Comparison of ENCODE assay signal across 23 cellular contexts in the genomic region with DNA sequence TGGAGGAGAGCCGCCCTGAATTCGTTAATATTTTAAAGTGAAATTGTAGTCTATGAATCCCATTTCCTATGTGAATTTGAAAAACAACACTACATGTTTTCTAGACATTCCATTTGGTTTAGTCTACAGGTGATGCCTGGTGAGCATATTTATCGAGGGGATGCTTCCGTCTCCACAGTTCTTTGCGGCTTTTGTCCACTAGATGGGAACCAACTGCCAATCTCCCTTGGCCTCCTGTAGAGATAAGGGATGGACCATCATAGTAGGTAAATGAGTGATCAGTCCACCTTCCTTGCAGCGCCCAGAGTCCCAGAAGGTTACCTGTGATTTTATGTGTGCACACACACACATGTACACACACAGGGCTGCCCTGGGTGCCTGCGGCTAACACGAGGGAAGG.
DNase-seq lines count a peak whose midpoint lies in the region; ATAC-seq and TF ChIP-seq lines count a peak whose summit lies in the region.
"Had no signal": no experiment of that assay in that cellular context is flagged by ENCODE, and none has a peak within 500 bp of the region (broad histone marks: within the 10 kb centered on the region; RNA-seq: fewer than 3 reads in every experiment).

No MANE protein-coding gene starts in this region.

- no peaks in the 10 kb centered on the region for H3K36me3 ChIP-seq in H7 (replicated peaks; ENCODE audit: control insufficient read depth, insufficient read depth, low read length)

- no peaks in the 10 kb centered on the region for H3K4me1 Mint-ChIP-seq in nephron progenitor cell
- H3K4me1 Mint-ChIP-seq in T-helper 17 cell = peaks cover 2% of the 10 kb centered on the region
- H3K4me1 Mint-ChIP-seq: naive B cell; stimulated activated naive CD8-positive, alpha-beta T cell treated with anti-CD3 and anti-CD28 coated beads, Interleukin-15, amount 100 ng/mL, for 72 hours had no signal

- H3K36me3 Mint-ChIP-seq in nephron progenitor cell (ENCODE audit: low read depth) (no peaks in the 10 kb centered on the region), T-helper 17 cell (ENCODE audit: low read depth) (peaks cover 2% of the 10 kb centered on the region)
- H3K36me3 Mint-ChIP-seq: naive B cell had no signal

- no peaks in the 10 kb centered on the region for H3K9me3 ChIP-seq in T-helper 17 cell (ENCODE audit: control insufficient read depth, low read length, poor library complexity, severe bottlenecking)
- H3K9me3 ChIP-seq: body of pancreas had no signal

- no peak overlapping the region for H3K27ac ChIP-seq in VCaP
- H3K27ac ChIP-seq: body of pancreas, SK-N-MC had no signal

- H3K27ac Mint-ChIP-seq in nephron progenitor cell (no peak overlapping the region), T-helper 17 cell (no peak overlapping the region)
- H3K27ac Mint-ChIP-seq: activated T-cell treated with anti-CD3 and anti-CD28 coated beads, Interleukin-2, amount 50 U/mL, for 24 hours; CD4-positive, alpha-beta T cell; naive B cell; stimulated activated naive CD8-positive, alpha-beta T cell treated with anti-CD3 and anti-CD28 coated beads, Interleukin-15, amount 100 ng/mL, for 72 hours had no signal

- peak; percentile 24 for DNase-seq in DMS53 (lab: John Stamatoyannopoulos, UW)
- no peak for DNase-seq in DMS53 treated with DMSO at 0.1 percent for 48 hours (lab: John Stamatoyannopoulos, UW; ENCODE audit: unreplicated experiment)
- peak; percentile 49 for DNase-seq in H7
- peak; percentile 26 for DNase-seq in iPS-NIHi7 (ENCODE audit: extremely low spot score)
- DNase-seq in activated naive CD4-positive, alpha-beta T cell (lab: John Stamatoyannopoulos, UW) = no peak
- DNase-seq in nephron progenitor cell = no peak
- no peak for DNase-seq in T-helper 17 cell
- DNase-seq: 8988T; activated CD4-positive, alpha-beta T cell treated with anti-CD3 and anti-CD28 coated beads for 48 hours; activated naive CD4-positive, alpha-beta T cell treated with Interleukin-2 at 50 U/mL for 16 hours; activated T-cell treated with anti-CD3 and anti-CD28 coated beads, Interleukin-2, amount 50 U/mL, for 24 hours; CD4-positive, alpha-beta T cell; DMS153; islet precursor cell; left ventricle myocardium superior; naive B cell; NCI-H1436; small intestine; stimulated activated CD8-positive, alpha-beta memory T cell treated with anti-CD3 and anti-CD28 coated beads, Interleukin-4, amount 100 ng/mL, for 48 hours; stimulated activated naive CD8-positive, alpha-beta T cell treated with anti-CD3 and anti-CD28 coated beads, Interleukin-15, amount 100 ng/mL, for 72 hours had no signal

- H3K4me3 Mint-ChIP-seq in nephron progenitor cell = no peak overlapping the region
- H3K4me3 Mint-ChIP-seq in T-helper 17 cell = no peak overlapping the region
- H3K4me3 Mint-ChIP-seq: activated T-cell treated with anti-CD3 and anti-CD28 coated beads, Interleukin-2, amount 50 U/mL, for 24 hours; CD4-positive, alpha-beta T cell; naive B cell; stimulated activated naive CD8-positive, alpha-beta T cell treated with anti-CD3 and anti-CD28 coated beads, Interleukin-15, amount 100 ng/mL, for 72 hours had no signal

- peaks cover 7% of the 10 kb centered on the region for H3K27me3 ChIP-seq in H7 (ENCODE audit: control insufficient read depth, insufficient read depth, low read length)
- H3K27me3 ChIP-seq: body of pancreas had no signal

- TF ChIP-seq CTCF in VCaP (conservative IDR thresholded peaks at IDR 0.05) (peak; percentile 48), nephron progenitor cell (IDR thresholded peaks at IDR 0.05) (no peak)

- ATAC-seq in T-helper 17 cell = no peak
- ATAC-seq: left ventricle myocardium superior; stimulated activated naive CD8-positive, alpha-beta T cell treated with anti-CD3 and anti-CD28 coated beads, Interleukin-15, amount 100 ng/mL, for 72 hours had no signal

- H3K27me3 Mint-ChIP-seq in nephron progenitor cell (ENCODE audit: low read depth, poor library complexity) (peaks cover 29% of the 10 kb centered on the region), T-helper 17 cell (peaks cover 55% of the 10 kb centered on the region)

- no peaks in the 10 kb centered on the region for H3K9me3 Mint-ChIP-seq in nephron progenitor cell
- H3K9me3 Mint-ChIP-seq: activated T-cell treated with anti-CD3 and anti-CD28 coated beads, Interleukin-2, amount 50 U/mL, for 24 hours; CD4-positive, alpha-beta T cell; stimulated activated naive CD8-positive, alpha-beta T cell treated with anti-CD3 and anti-CD28 coated beads, Interleukin-15, amount 100 ng/mL, for 72 hours had no signal

- no peak overlapping the region for H3K4me3 ChIP-seq in H7 (ENCODE audit: insufficient read depth, low read depth, low read length)
- H3K4me3 ChIP-seq: body of pancreas, SK-N-MC had no signal

Comparison
In these comparisons a context has a peak if more than half of its experiments do, and no peak if none do; other contexts are left out.
1. DNase-seq: peak in DMS53 (single experiment), H7 (single experiment) and iPS-NIHi7 (single experiment); none in DMS53 treated with DMSO at 0.1 percent for 48 hours (single experiment), activated naive CD4-positive, alpha-beta T cell (0 of 4), nephron progenitor cell (single experiment) and T-helper 17 cell (0 of 3).